In genomic region chr16:2428787-2429036, GRCh38 we compare ENCODE assay signal across 8 cellular contexts. TPM values are rescaled to one million over a fixed set of nuclear protein-coding genes. Genes with fewer than 3 reads are reported as not detected.
A peak's percentile ranks its signal among the peaks of the same experiment; 100 is the strongest.
DNase-seq lines count a peak whose midpoint lies in the region; ATAC-seq and TF ChIP-seq lines count a peak whose summit lies in the region.

No MANE protein-coding gene starts in this region.

- H3K36me3 ChIP-seq in left ventricle myocardium inferior (peaks cover 16% of the 10 kb centered on the region), smooth muscle cell (ENCODE audit: low read depth) (no peaks in the 10 kb centered on the region)

- peak overlapping the region; percentile 87 for H2AFZ ChIP-seq in smooth muscle cell (ENCODE audit: low read depth)

- no peaks in the 10 kb centered on the region for H4K20me1 ChIP-seq in smooth muscle cell (ENCODE audit: low read depth)

- no peaks in the 10 kb centered on the region for H3F3A ChIP-seq in smooth muscle cell (ENCODE audit: low read depth)

- H3K9ac ChIP-seq in smooth muscle cell (ENCODE audit: low read depth), result no peak overlapping the region

- H3K4me1 ChIP-seq in left ventricle myocardium inferior (peaks cover 23% of the 10 kb centered on the region), smooth muscle cell (ENCODE audit: low read depth) (peaks cover 18% of the 10 kb centered on the region)

- peak overlapping the region; percentile 83 for H3K4me2 ChIP-seq in smooth muscle cell

- no peaks in the 10 kb centered on the region for H3K27me3 ChIP-seq in left ventricle myocardium inferior (ENCODE audit: low read depth)
- H3K27me3 ChIP-seq in smooth muscle cell (ENCODE audit: low read depth), result no peaks in the 10 kb centered on the region

- WGBS in smooth muscle cell (ENCODE audit: low lambda C conversion rate), result under 1% methylated on average over 23 of the region's 24 CpGs

- peak overlapping the region; percentile 91 for H3K4me3 ChIP-seq in left ventricle myocardium inferior
- peak overlapping the region; percentile 94 for H3K4me3 ChIP-seq in smooth muscle cell

- H3K27ac ChIP-seq in VCaP (peak overlapping the region; percentile 72; the same call in 1 of the 2 replicates), left ventricle myocardium inferior (replicated peaks) (peak overlapping the region; percentile 76), smooth muscle cell (ENCODE audit: low read depth) (no peak overlapping the region)

- no peak for TF ChIP-seq CTCF in VCaP (conservative IDR thresholded peaks at IDR 0.05)
- no peak for TF ChIP-seq CTCF in left ventricle myocardium inferior (IDR thresholded peaks at IDR 0.05; ENCODE audit: borderline replicate concordance)
- no peak for TF ChIP-seq CTCF in smooth muscle cell (IDR thresholded peaks at IDR 0.05; ENCODE audit: borderline replicate concordance, insufficient read depth, poor library complexity, severe bottlenecking)

- peaks cover 25% of the 10 kb centered on the region for H3K79me2 ChIP-seq in smooth muscle cell (ENCODE audit: low read depth)

- no peak for DNase-seq in left ventricle myocardium inferior
- no peak for DNase-seq in smooth muscle cell (lab: John Stamatoyannopoulos, UW; ENCODE audit: unreplicated experiment)
- no peak for DNase-seq in SIG-M5 (lab: John Stamatoyannopoulos, UW)
- DNase-seq in SW 1271 (lab: John Stamatoyannopoulos, UW), result no peak
- no peak for DNase-seq in OCI-M1 (lab: John Stamatoyannopoulos, UW)

- peak; percentile 8 for ATAC-seq in GM21619 (IDR thresholded peaks at IDR 0.05; ENCODE audit: unreplicated experiment)
- no peak for ATAC-seq in HG02678 (IDR thresholded peaks at IDR 0.05; ENCODE audit: unreplicated experiment)

- intact Hi-C loops in left ventricle myocardium inferior (cut with micrococcal nuclease), result no loop called here

- no peaks in the 10 kb centered on the region for H3K9me3 ChIP-seq in left ventricle myocardium inferior (replicated peaks)
- H3K9me3 ChIP-seq in smooth muscle cell (replicated peaks; ENCODE audit: low read depth), result no peaks in the 10 kb centered on the region

RNA-seq across cellular contexts. Expression of gene CCNF, which starts 0.5 kb away (rescaled TPM):
- 0.96 TPM for total RNA-seq in left ventricle myocardium inferior
- total RNA-seq in smooth muscle cell, result 3.6 and 4.9 TPM in 2 replicates
- polyA plus RNA-seq in smooth muscle cell, result 6.6 and 12.8 TPM in 2 replicates

RNA-seq across cellular contexts. Expression of gene TEDC2, which starts 31.2 kb away (rescaled TPM):
- 1.3 TPM for total RNA-seq in left ventricle myocardium inferior
- total RNA-seq in smooth muscle cell, result 4.7 and 8.0 TPM in 2 replicates
- polyA plus RNA-seq in smooth muscle cell, result 8.5 and 13.3 TPM in 2 replicates

RNA-seq across cellular contexts. Expression of gene NTN3, which starts 42.4 kb away (rescaled TPM):
- total RNA-seq in left ventricle myocardium inferior, result 0.14 TPM
- total RNA-seq in smooth muscle cell, result 0.18 and 5.2 TPM in 2 replicates
- polyA plus RNA-seq in smooth muscle cell, result 0.23 and 0.57 TPM in 2 replicates

RNA-seq across cellular contexts. Expression of gene TBC1D24, which starts 46.2 kb away (rescaled TPM):
- 11.1 TPM for total RNA-seq in left ventricle myocardium inferior
- 5.1 and 9.2 TPM in 2 replicates for total RNA-seq in smooth muscle cell
- 4.9 and 5.5 TPM in 2 replicates for polyA plus RNA-seq in smooth muscle cell
